ENCODE assay signal across 11 cellular contexts in genomic region chr11:34620820-34621792, GRCh38. TPM values are rescaled to one million over a fixed set of nuclear protein-coding genes. Genes with fewer than 3 reads are reported as not detected.
DNase-seq lines count a peak whose midpoint lies in the region; ATAC-seq and TF ChIP-seq lines count a peak whose summit lies in the region.
"Had no signal": no experiment of that assay in that cellular context is flagged by ENCODE, and none has a peak within 500 bp of the region (broad histone marks: within the 10 kb centered on the region; RNA-seq: fewer than 3 reads in every experiment).

Gene EHF (plus strand): TSS chr11:34621093. CDS start chr11:34642631, 21,538 bp downstream.

- H2AFZ ChIP-seq in ACC112 (ENCODE audit: low read length, unreplicated experiment) (peak within 1 kb of the TSS; percentile 36), parathyroid adenoma (peak within 1 kb of the TSS; percentile 54)

- H3K79me2 ChIP-seq in ACC112 (ENCODE audit: control insufficient read depth, insufficient read depth, low read length, unreplicated experiment) (no peaks in the 10 kb centered on the region), parathyroid adenoma (no peaks in the 10 kb centered on the region)

- no peaks in the 10 kb centered on the region for H3K9me3 ChIP-seq in parathyroid adenoma (ENCODE audit: control insufficient read depth, low read length)

- H3K4me1 ChIP-seq in ACC112 (ENCODE audit: control insufficient read depth, insufficient read depth, low read length, unreplicated experiment) = no peaks in the 10 kb centered on the region
- peaks cover 11% of the 10 kb centered on the region for H3K4me1 ChIP-seq in foreskin keratinocyte
- peaks cover 6% of the 10 kb centered on the region for H3K4me1 ChIP-seq in parathyroid adenoma

- TF ChIP-seq CTCF in foreskin keratinocyte (conservative IDR thresholded peaks at IDR 0.05) (no peak), parathyroid adenoma (IDR thresholded peaks at IDR 0.05) (no peak)

- H3K4me3 ChIP-seq in ACC112 (ENCODE audit: low read depth, low read length) (no peak within 1 kb of the TSS), parathyroid adenoma (ENCODE audit: low read depth, low read length) (peak within 1 kb of the TSS; percentile 48)

- no peaks in the 10 kb centered on the region for H3K36me3 ChIP-seq in ACC112 (ENCODE audit: insufficient read depth, low read length)
- no peaks in the 10 kb centered on the region for H3K36me3 ChIP-seq in parathyroid adenoma (ENCODE audit: control insufficient read depth, insufficient read depth, low read length)

- H3K27me3 ChIP-seq in ACC112 (ENCODE audit: insufficient read depth, low read length) (no peaks in the 10 kb centered on the region), foreskin keratinocyte (no peaks in the 10 kb centered on the region), parathyroid adenoma (ENCODE audit: control insufficient read depth, insufficient read depth, low read length) (no peaks in the 10 kb centered on the region)

- H3K27ac ChIP-seq in ACC112 (ENCODE audit: low read depth, low read length) (no peak within 1 kb of the TSS), foreskin keratinocyte (peak within 1 kb of the TSS; percentile 96), parathyroid adenoma (peak within 1 kb of the TSS; percentile 49)

- ATAC-seq in foreskin keratinocyte (peak; percentile 91), GM19324 (IDR thresholded peaks at IDR 0.05; ENCODE audit: low FRiP score, unreplicated experiment) (no peak), GM21619 (IDR thresholded peaks at IDR 0.05; ENCODE audit: unreplicated experiment) (no peak)

- peak; percentile 48 for DNase-seq in NCI-H774 (lab: John Stamatoyannopoulos, UW)
- DNase-seq in foreskin keratinocyte = peak; percentile 95 to 96
- no peak for DNase-seq in effector CD4-positive, alpha-beta T cell
- DNase-seq in NCI-H446 treated with DMSO at 0.1 percent for 48 hours (lab: John Stamatoyannopoulos, UW) = no peak
- DNase-seq: EL, KBM-7 had no signal

- H3K4me2 ChIP-seq in parathyroid adenoma (ENCODE audit: low read length) = peak within 1 kb of the TSS; percentile 55

- no peak within 1 kb of the TSS for H3K9ac ChIP-seq in parathyroid adenoma

RNA-seq across cellular contexts. Expression of gene EHF, which starts in this region (rescaled TPM):
- total RNA-seq in foreskin keratinocyte = 97.2 and 109 TPM in 2 replicates
- polyA plus RNA-seq in foreskin keratinocyte = 9.0 and 11.2 TPM in 2 replicates
- total RNA-seq: osteocyte had no signal

Comparison
In these comparisons a context has a peak if more than half of its experiments do, and no peak if none do; other contexts are left out.
1. DNase-seq: peak in NCI-H774 (single experiment) and foreskin keratinocyte (2 of 2); none in effector CD4-positive, alpha-beta T cell (single experiment) and NCI-H446 treated with DMSO at 0.1 percent for 48 hours (single experiment).